Comparison of ENCODE assay signal across 1 cellular context in the genomic region with DNA sequence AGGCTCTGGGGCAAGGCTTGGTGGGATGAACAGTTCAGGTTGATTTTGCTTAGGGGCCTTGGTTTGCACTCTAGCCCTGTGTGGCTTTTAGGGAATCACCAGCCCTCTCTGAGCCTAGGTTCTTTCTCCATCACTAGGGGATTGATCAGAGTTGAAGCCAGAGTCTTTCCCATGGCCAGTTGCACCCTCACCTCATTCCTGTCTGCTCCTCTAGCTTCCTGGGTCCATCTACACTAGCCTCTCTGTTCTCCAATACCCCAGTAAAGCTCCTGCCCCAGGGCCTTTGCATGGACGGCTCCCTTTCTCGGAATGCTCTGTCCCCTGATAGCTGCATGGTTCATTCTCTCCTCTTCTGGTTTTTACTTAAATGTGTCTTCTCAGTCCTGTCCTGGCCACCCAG.
TF ChIP-seq lines count a peak whose summit lies in the region.

No MANE protein-coding gene starts in this region.

TF ChIP-seq in K562, 482 proteins besides CTCF, POLR2A, EP300 and RAD21:
- TF ChIP-seq RBM25 (IDR thresholded peaks at IDR 0.05; ENCODE audit: low read depth, low read length, severe bottlenecking): peak; percentile 34
- TF ChIP-seq TEAD1 (CRISPR knock-in tag; IDR thresholded peaks at IDR 0.05): no peak
